18 cellular contexts compared by ENCODE assay signal in the genomic region with DNA sequence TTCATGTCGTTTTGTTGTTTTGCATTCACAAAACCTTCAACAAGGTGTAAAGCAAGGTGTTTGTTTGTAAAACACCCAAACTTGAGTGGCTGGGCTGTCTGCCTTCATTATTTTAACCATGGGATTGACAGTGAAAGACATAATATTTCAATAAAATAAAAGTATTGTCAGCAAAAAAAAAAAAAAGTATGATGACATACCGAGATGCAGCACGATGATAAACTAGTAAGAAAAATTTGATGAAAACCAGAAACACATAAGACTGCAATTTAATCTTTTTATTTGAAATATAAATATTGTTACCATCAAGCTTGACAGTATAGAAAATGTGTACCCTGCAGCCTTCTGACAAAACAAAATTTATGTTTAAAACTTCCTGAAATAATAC.
"Had no signal": no experiment of that assay in that cellular context is flagged by ENCODE, and none has a peak within 500 bp of the region (broad histone marks: within the 10 kb centered on the region; RNA-seq: fewer than 3 reads in every experiment).

No MANE protein-coding gene starts in this region.

- H3K4me1 Mint-ChIP-seq: naive thymus-derived CD4-positive, alpha-beta T cell; stimulated activated effector memory CD8-positive, alpha-beta T cell treated with anti-CD3 and anti-CD28 coated beads, Interleukin-12 subunit alpha, Interleukin-12 subunit beta, amount 100 ng/mL, for 72 hours had no signal

- H3K4me3 ChIP-seq: gastrocnemius medialis, left lung, prostate gland, right atrium auricular region, sigmoid colon, thoracic aorta, tibial nerve, upper lobe of left lung had no signal

- ATAC-seq: naive thymus-derived CD4-positive, alpha-beta T cell; stimulated activated effector memory CD8-positive, alpha-beta T cell treated with anti-CD3 and anti-CD28 coated beads, Interleukin-12 subunit alpha, Interleukin-12 subunit beta, amount 100 ng/mL, for 72 hours; stimulated activated naive CD8-positive, alpha-beta T cell treated with anti-CD3 and anti-CD28 coated beads, Interleukin-15, Interleukin-2, amounts not matched to agents 100 U/mL and 50 U/mL, for 24 hours had no signal

- H3K4me3 Mint-ChIP-seq: naive thymus-derived CD4-positive, alpha-beta T cell; nephron progenitor cell; stimulated activated effector memory CD8-positive, alpha-beta T cell treated with anti-CD3 and anti-CD28 coated beads, Interleukin-12 subunit alpha, Interleukin-12 subunit beta, amount 100 ng/mL, for 72 hours had no signal

- H3K27ac Mint-ChIP-seq: naive thymus-derived CD4-positive, alpha-beta T cell; stimulated activated effector memory CD8-positive, alpha-beta T cell treated with anti-CD3 and anti-CD28 coated beads, Interleukin-12 subunit alpha, Interleukin-12 subunit beta, amount 100 ng/mL, for 72 hours had no signal

- H3K9me3 ChIP-seq: gastrocnemius medialis, left lung, prostate gland, right atrium auricular region, sigmoid colon, thoracic aorta, tibial nerve, upper lobe of left lung had no signal

- H3K4me1 ChIP-seq: gastrocnemius medialis, left lung, prostate gland, right atrium auricular region, upper lobe of left lung had no signal

- H3K9me3 Mint-ChIP-seq: stimulated activated effector memory CD8-positive, alpha-beta T cell treated with anti-CD3 and anti-CD28 coated beads, Interleukin-12 subunit alpha, Interleukin-12 subunit beta, amount 100 ng/mL, for 72 hours had no signal

- H3K36me3 ChIP-seq: gastrocnemius medialis, left lung, prostate gland, right atrium auricular region, sigmoid colon, thoracic aorta, tibial nerve, upper lobe of left lung had no signal

- DNase-seq: cortex of kidney; effector CD4-positive, alpha-beta T cell; midbrain; naive thymus-derived CD4-positive, alpha-beta T cell; nephron progenitor cell; stimulated activated CD4-positive, alpha-beta T cell treated with anti-CD3 and anti-CD28 coated beads, Interleukin-2, amount 100 ng/mL, for 24 hours; stimulated activated CD4-positive, alpha-beta T cell treated with anti-CD3 and anti-CD28 coated beads, Interleukin-4, amount 100 ng/mL, for 24 hours; stimulated activated naive CD8-positive, alpha-beta T cell treated with anti-CD3 and anti-CD28 coated beads, Interleukin-15, Interleukin-2, amounts not matched to agents 100 U/mL and 50 U/mL, for 24 hours had no signal

- H3K36me3 Mint-ChIP-seq: naive thymus-derived CD4-positive, alpha-beta T cell; stimulated activated effector memory CD8-positive, alpha-beta T cell treated with anti-CD3 and anti-CD28 coated beads, Interleukin-12 subunit alpha, Interleukin-12 subunit beta, amount 100 ng/mL, for 72 hours had no signal

- H3K27me3 ChIP-seq: gastrocnemius medialis, left lung, right atrium auricular region, sigmoid colon, tibial nerve, upper lobe of left lung had no signal

- FAIRE-seq: urothelium cell line had no signal

- H3K27ac ChIP-seq: gastrocnemius medialis, left lung, prostate gland, right atrium auricular region, thoracic aorta, tibial nerve, upper lobe of left lung had no signal
